ENCODE assay signal across 1 cellular context in the genomic region with DNA sequence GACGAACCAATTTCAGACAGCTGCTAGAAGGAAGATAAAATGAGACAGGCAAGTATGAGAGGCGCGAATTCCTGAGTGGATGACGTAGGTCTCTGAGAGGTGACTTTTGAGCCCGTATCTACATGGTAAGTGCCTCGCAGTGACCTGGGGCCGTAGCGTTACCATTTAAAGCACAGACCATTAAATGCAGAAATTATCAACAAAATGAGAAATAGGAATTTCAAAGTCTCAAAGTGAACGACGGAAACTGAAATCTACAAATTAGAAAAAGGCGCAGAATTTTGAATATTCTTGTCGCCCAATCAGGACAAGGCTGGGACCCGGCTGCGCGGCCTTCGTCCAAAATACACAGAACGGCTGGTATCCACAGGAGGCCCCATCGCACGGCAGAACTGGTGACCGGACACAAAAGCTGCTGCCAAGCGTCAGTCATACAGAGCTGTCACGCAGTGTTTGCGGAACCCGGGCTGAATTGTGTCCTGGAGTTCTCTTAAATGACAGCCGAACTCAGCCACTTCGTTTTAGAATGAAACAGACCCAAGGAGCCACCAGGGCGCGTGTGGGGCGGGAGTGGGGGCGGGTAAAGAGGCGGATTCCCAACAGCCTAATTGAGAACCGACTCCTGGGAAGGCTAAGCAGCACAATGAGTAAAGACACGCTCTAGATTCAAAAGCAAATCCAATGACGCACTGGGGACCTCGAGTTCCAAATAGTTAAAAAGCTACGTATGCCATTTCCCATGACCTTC.
A peak's percentile ranks its signal among the peaks of the same experiment; 100 is the strongest.
TF ChIP-seq lines count a peak whose summit lies in the region.

No MANE protein-coding gene starts in this region.

TF ChIP-seq in WTC11, 78 proteins besides CTCF, POLR2A, EP300 and RAD21 (continued from another document and continues in another):
- TF ChIP-seq, protein P1, sequence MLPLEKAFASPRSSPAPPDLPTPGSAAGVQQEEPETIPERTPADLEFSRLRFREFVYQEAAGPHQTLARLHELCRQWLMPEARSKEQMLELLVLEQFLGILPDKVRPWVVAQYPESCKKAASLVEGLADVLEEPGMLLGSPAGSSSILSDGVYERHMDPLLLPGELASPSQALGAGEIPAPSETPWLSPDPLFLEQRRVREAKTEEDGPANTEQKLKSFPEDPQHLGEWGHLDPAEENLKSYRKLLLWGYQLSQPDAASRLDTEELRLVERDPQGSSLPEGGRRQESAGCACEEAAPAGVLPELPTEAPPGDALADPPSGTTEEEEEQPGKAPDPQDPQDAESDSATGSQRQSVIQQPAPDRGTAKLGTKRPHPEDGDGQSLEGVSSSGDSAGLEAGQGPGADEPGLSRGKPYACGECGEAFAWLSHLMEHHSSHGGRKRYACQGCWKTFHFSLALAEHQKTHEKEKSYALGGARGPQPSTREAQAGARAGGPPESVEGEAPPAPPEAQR (CRISPR knock-in tag; IDR thresholded peaks at IDR 0.05) = no peak
- TF ChIP-seq TP53 (CRISPR knock-in tag; IDR thresholded peaks at IDR 0.05) (no peak), ZNF416 (CRISPR knock-in tag; IDR thresholded peaks at IDR 0.05) (peak; percentile 90), GABPB1 (CRISPR knock-in tag; IDR thresholded peaks at IDR 0.05) (peak; percentile 39; the same call in 1 of the 2 replicates), NFYB (CRISPR knock-in tag; conservative IDR thresholded peaks at IDR 0.05; ENCODE audit: low read depth) (no peak), GTF2I (CRISPR knock-in tag; conservative IDR thresholded peaks at IDR 0.05) (no peak), NR3C1 (CRISPR knock-in tag; conservative IDR thresholded peaks at IDR 0.05; ENCODE audit: low read depth) (no peak), FOXJ3 (CRISPR knock-in tag; IDR thresholded peaks at IDR 0.05; ENCODE audit: borderline replicate concordance) (no peak), ZNF263 (CRISPR knock-in tag; IDR thresholded peaks at IDR 0.05; ENCODE audit: low read depth) (no peak), ZNF121 (CRISPR knock-in tag; IDR thresholded peaks at IDR 0.05) (no peak), TEAD1 (CRISPR knock-in tag; IDR thresholded peaks at IDR 0.05) (no peak), SP1 (CRISPR knock-in tag; conservative IDR thresholded peaks at IDR 0.05) (no peak), NFATC4 (CRISPR knock-in tag; IDR thresholded peaks at IDR 0.05) (peak; percentile 96), SOX15 (CRISPR knock-in tag; IDR thresholded peaks at IDR 0.05) (no peak), ZNF671 (CRISPR knock-in tag; IDR thresholded peaks at IDR 0.05) (peak; percentile 97), MYBL2 (CRISPR knock-in tag; IDR thresholded peaks at IDR 0.05) (no peak), ZNF232 (CRISPR knock-in tag; IDR thresholded peaks at IDR 0.05) (no peak), TCF7 (CRISPR knock-in tag; IDR thresholded peaks at IDR 0.05; ENCODE audit: low read depth) (no peak), ZNF219 (CRISPR knock-in tag; IDR thresholded peaks at IDR 0.05; ENCODE audit: borderline replicate concordance) (no peak), ETV6 (CRISPR knock-in tag; IDR thresholded peaks at IDR 0.05) (no peak), ESRRA (CRISPR knock-in tag; IDR thresholded peaks at IDR 0.05; ENCODE audit: borderline replicate concordance) (no peak), GRHL2 (CRISPR knock-in tag; IDR thresholded peaks at IDR 0.05; ENCODE audit: insufficient replicate concordance, severe bottlenecking) (no peak), KAT7 (CRISPR knock-in tag; IDR thresholded peaks at IDR 0.05; ENCODE audit: borderline replicate concordance) (no peak)
- TF ChIP-seq, protein P2, sequence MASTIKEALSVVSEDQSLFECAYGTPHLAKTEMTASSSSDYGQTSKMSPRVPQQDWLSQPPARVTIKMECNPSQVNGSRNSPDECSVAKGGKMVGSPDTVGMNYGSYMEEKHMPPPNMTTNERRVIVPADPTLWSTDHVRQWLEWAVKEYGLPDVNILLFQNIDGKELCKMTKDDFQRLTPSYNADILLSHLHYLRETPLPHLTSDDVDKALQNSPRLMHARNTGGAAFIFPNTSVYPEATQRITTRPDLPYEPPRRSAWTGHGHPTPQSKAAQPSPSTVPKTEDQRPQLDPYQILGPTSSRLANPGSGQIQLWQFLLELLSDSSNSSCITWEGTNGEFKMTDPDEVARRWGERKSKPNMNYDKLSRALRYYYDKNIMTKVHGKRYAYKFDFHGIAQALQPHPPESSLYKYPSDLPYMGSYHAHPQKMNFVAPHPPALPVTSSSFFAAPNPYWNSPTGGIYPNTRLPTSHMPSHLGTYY (CRISPR knock-in tag; IDR thresholded peaks at IDR 0.05) = peak; percentile 97
- TF ChIP-seq, protein P3, sequence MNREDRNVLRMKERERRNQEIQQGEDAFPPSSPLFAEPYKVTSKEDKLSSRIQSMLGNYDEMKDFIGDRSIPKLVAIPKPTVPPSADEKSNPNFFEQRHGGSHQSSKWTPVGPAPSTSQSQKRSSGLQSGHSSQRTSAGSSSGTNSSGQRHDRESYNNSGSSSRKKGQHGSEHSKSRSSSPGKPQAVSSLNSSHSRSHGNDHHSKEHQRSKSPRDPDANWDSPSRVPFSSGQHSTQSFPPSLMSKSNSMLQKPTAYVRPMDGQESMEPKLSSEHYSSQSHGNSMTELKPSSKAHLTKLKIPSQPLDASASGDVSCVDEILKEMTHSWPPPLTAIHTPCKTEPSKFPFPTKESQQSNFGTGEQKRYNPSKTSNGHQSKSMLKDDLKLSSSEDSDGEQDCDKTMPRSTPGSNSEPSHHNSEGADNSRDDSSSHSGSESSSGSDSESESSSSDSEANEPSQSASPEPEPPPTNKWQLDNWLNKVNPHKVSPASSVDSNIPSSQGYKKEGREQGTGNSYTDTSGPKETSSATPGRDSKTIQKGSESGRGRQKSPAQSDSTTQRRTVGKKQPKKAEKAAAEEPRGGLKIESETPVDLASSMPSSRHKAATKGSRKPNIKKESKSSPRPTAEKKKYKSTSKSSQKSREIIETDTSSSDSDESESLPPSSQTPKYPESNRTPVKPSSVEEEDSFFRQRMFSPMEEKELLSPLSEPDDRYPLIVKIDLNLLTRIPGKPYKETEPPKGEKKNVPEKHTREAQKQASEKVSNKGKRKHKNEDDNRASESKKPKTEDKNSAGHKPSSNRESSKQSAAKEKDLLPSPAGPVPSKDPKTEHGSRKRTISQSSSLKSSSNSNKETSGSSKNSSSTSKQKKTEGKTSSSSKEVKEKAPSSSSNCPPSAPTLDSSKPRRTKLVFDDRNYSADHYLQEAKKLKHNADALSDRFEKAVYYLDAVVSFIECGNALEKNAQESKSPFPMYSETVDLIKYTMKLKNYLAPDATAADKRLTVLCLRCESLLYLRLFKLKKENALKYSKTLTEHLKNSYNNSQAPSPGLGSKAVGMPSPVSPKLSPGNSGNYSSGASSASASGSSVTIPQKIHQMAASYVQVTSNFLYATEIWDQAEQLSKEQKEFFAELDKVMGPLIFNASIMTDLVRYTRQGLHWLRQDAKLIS (CRISPR knock-in tag; IDR thresholded peaks at IDR 0.05; ENCODE audit: borderline replicate concordance) = no peak
- TF ChIP-seq, protein P4, sequence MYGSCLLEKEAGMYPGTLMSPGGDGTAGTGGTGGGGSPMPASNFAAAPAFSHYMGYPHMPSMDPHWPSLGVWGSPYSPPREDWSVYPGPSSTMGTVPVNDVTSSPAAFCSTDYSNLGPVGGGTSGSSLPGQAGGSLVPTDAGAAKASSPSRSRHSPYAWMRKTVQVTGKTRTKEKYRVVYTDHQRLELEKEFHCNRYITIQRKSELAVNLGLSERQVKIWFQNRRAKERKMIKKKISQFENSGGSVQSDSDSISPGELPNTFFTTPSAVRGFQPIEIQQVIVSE (CRISPR knock-in tag; IDR thresholded peaks at IDR 0.05; ENCODE audit: borderline replicate concordance) = peak; percentile 73
- TF ChIP-seq, protein P5, sequence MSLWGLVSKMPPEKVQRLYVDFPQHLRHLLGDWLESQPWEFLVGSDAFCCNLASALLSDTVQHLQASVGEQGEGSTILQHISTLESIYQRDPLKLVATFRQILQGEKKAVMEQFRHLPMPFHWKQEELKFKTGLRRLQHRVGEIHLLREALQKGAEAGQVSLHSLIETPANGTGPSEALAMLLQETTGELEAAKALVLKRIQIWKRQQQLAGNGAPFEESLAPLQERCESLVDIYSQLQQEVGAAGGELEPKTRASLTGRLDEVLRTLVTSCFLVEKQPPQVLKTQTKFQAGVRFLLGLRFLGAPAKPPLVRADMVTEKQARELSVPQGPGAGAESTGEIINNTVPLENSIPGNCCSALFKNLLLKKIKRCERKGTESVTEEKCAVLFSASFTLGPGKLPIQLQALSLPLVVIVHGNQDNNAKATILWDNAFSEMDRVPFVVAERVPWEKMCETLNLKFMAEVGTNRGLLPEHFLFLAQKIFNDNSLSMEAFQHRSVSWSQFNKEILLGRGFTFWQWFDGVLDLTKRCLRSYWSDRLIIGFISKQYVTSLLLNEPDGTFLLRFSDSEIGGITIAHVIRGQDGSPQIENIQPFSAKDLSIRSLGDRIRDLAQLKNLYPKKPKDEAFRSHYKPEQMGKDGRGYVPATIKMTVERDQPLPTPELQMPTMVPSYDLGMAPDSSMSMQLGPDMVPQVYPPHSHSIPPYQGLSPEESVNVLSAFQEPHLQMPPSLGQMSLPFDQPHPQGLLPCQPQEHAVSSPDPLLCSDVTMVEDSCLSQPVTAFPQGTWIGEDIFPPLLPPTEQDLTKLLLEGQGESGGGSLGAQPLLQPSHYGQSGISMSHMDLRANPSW (CRISPR knock-in tag; conservative IDR thresholded peaks at IDR 0.05; ENCODE audit: low read depth) = no peak
- TF ChIP-seq, protein P6, sequence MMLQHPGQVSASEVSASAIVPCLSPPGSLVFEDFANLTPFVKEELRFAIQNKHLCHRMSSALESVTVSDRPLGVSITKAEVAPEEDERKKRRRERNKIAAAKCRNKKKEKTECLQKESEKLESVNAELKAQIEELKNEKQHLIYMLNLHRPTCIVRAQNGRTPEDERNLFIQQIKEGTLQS (CRISPR knock-in tag; conservative IDR thresholded peaks at IDR 0.05) = 0 out of 2 replicates have a peak, but pooled peaks have one; percentile 19
- TF ChIP-seq, protein P7, sequence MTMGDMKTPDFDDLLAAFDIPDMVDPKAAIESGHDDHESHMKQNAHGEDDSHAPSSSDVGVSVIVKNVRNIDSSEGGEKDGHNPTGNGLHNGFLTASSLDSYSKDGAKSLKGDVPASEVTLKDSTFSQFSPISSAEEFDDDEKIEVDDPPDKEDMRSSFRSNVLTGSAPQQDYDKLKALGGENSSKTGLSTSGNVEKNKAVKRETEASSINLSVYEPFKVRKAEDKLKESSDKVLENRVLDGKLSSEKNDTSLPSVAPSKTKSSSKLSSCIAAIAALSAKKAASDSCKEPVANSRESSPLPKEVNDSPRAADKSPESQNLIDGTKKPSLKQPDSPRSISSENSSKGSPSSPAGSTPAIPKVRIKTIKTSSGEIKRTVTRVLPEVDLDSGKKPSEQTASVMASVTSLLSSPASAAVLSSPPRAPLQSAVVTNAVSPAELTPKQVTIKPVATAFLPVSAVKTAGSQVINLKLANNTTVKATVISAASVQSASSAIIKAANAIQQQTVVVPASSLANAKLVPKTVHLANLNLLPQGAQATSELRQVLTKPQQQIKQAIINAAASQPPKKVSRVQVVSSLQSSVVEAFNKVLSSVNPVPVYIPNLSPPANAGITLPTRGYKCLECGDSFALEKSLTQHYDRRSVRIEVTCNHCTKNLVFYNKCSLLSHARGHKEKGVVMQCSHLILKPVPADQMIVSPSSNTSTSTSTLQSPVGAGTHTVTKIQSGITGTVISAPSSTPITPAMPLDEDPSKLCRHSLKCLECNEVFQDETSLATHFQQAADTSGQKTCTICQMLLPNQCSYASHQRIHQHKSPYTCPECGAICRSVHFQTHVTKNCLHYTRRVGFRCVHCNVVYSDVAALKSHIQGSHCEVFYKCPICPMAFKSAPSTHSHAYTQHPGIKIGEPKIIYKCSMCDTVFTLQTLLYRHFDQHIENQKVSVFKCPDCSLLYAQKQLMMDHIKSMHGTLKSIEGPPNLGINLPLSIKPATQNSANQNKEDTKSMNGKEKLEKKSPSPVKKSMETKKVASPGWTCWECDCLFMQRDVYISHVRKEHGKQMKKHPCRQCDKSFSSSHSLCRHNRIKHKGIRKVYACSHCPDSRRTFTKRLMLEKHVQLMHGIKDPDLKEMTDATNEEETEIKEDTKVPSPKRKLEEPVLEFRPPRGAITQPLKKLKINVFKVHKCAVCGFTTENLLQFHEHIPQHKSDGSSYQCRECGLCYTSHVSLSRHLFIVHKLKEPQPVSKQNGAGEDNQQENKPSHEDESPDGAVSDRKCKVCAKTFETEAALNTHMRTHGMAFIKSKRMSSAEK (CRISPR knock-in tag; IDR thresholded peaks at IDR 0.05; ENCODE audit: borderline replicate concordance) = peak; percentile 94
- TF ChIP-seq, protein P8, sequence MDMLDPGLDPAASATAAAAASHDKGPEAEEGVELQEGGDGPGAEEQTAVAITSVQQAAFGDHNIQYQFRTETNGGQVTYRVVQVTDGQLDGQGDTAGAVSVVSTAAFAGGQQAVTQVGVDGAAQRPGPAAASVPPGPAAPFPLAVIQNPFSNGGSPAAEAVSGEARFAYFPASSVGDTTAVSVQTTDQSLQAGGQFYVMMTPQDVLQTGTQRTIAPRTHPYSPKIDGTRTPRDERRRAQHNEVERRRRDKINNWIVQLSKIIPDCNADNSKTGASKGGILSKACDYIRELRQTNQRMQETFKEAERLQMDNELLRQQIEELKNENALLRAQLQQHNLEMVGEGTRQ (CRISPR knock-in tag; IDR thresholded peaks at IDR 0.05) = no peak
- TF ChIP-seq, protein P9, sequence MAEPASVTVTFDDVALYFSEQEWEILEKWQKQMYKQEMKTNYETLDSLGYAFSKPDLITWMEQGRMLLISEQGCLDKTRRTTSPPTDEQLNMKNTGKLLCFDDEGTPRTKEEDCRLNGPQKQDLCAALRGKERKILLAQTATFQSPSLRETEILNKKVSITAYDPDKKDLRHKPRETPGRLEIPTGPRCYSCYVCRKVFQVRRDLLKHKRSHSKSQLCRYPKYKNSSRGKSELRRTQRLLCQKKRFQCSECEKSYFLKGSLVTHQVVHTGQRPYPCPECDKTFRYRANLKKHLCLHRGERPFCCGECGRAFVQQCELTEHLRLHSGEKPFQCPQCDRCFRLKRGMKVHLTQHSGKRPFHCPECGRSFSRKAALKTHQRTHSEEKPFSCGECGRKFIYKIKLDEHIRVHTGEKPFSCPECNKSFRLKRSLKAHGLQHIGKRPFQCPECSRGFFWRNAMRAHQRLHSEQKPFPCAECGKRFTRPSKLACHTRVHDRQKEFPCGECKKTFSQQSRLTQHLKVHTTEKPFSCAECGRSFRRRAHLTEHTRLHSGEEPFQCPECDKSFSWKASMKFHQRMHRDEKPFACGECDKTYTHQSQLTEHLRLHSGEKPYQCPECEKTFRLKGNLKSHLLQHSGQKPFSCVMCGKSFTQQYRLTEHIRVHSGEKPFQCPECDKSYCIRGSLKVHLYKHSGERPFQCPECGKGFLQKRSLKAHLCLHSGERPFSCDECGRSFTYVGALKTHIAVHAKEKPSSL (CRISPR knock-in tag; conservative IDR thresholded peaks at IDR 0.05) = peak; percentile 92
- TF ChIP-seq, protein P10, sequence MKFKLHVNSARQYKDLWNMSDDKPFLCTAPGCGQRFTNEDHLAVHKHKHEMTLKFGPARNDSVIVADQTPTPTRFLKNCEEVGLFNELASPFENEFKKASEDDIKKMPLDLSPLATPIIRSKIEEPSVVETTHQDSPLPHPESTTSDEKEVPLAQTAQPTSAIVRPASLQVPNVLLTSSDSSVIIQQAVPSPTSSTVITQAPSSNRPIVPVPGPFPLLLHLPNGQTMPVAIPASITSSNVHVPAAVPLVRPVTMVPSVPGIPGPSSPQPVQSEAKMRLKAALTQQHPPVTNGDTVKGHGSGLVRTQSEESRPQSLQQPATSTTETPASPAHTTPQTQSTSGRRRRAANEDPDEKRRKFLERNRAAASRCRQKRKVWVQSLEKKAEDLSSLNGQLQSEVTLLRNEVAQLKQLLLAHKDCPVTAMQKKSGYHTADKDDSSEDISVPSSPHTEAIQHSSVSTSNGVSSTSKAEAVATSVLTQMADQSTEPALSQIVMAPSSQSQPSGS (CRISPR knock-in tag; IDR thresholded peaks at IDR 0.05; ENCODE audit: borderline replicate concordance, low read depth) = no peak
